ENCODE assay signal across 16 cellular contexts in the genomic region with DNA sequence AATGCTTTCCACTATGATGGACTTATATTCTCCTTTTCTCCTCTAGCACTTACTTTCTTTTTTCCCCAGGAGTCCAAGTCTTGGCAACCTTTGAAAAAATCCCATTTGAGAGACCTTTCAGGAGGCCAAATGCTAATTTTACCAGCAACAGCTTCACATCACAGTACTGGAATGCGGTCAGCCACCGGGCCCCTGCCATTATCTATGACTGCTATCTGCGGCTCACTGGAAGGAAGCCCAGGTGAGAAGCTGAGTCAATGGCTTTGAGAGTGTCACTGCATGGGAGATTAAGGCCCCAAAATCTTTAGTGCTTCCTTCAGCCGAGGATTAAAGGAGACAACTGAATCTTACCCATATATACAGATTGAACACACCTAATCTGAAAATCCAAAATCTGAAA.
DNase-seq lines count a peak whose midpoint lies in the region; ATAC-seq and TF ChIP-seq lines count a peak whose summit lies in the region.
"Had no signal": no experiment of that assay in that cellular context is flagged by ENCODE, and none has a peak within 500 bp of the region (broad histone marks: within the 10 kb centered on the region; RNA-seq: fewer than 3 reads in every experiment).

No MANE protein-coding gene starts in this region.

- ATAC-seq in psoas muscle (peak; percentile 57 to 75 (median 68)), mucosa of descending colon (no peak)

- peaks cover 34% of the 10 kb centered on the region for H3K4me1 ChIP-seq in left ventricle myocardium inferior
- peaks cover 12% of the 10 kb centered on the region for H3K4me1 ChIP-seq in psoas muscle
- no peaks in the 10 kb centered on the region for H3K4me1 ChIP-seq in testis
- H3K4me1 ChIP-seq in mucosa of descending colon (ENCODE audit: low read depth), result no peaks in the 10 kb centered on the region
- H3K4me1 ChIP-seq: HAP-1, lower lobe of right lung, prostate gland had no signal

- H3K36me3 ChIP-seq in H7 (replicated peaks; ENCODE audit: control insufficient read depth, insufficient read depth, low read length) (no peaks in the 10 kb centered on the region), left ventricle myocardium inferior (peaks cover 4% of the 10 kb centered on the region), psoas muscle (ENCODE audit: insufficient read depth in 1 of 2, low read depth in 1 of 2) (no peaks in the 10 kb centered on the region), testis (ENCODE audit: low read depth, missing control alignments) (no peaks in the 10 kb centered on the region), mucosa of descending colon (ENCODE audit: low read depth) (no peaks in the 10 kb centered on the region)
- H3K36me3 ChIP-seq: HAP-1, prostate gland had no signal

- no peak for TF ChIP-seq CTCF in astrocyte of the spinal cord (IDR thresholded peaks at IDR 0.05; ENCODE audit: low read depth, low read length)
- no peak for TF ChIP-seq CTCF in left ventricle myocardium inferior (IDR thresholded peaks at IDR 0.05; ENCODE audit: borderline replicate concordance)
- no peak for TF ChIP-seq CTCF in psoas muscle (IDR thresholded peaks at IDR 0.05)
- no peak for TF ChIP-seq CTCF in testis (IDR thresholded peaks at IDR 0.05)
- TF ChIP-seq CTCF in mucosa of descending colon (IDR thresholded peaks at IDR 0.05), result no peak

- H3K4me3 ChIP-seq in H7 (ENCODE audit: insufficient read depth, low read depth, low read length) (no peak overlapping the region), astrocyte of the spinal cord (ENCODE audit: low read depth, low read length) (no peak overlapping the region), left ventricle myocardium inferior (peak overlapping the region; percentile 49), psoas muscle (no peak overlapping the region), testis (no peak overlapping the region), mucosa of descending colon (no peak overlapping the region)
- H3K4me3 ChIP-seq: HAP-1, lower lobe of right lung, prostate gland had no signal

- no peak for TF ChIP-seq POLR2A in testis (IDR thresholded peaks at IDR 0.05)

- in situ Hi-C loops in astrocyte of the spinal cord (cut with HindIII; ENCODE audit: low sequenced_read_pairs), result no loop called here

- DNase-seq in H7 (peak; percentile 17), astrocyte of the spinal cord (ENCODE audit: low read depth, low spot score) (peak; percentile 84), left ventricle myocardium inferior (peak; percentile 51), psoas muscle (peak; percentile 22 to 55), NCI-H187 treated with DMSO at 0.1 percent for 48 hours (lab: John Stamatoyannopoulos, UW) (no peak), DMS79 treated with DMSO at 0.1 percent for 48 hours (lab: John Stamatoyannopoulos, UW) (no peak), testis (no peak), mucosa of descending colon (no peak)
- DNase-seq: activated CD4-positive, alpha-beta T cell treated with anti-CD3 and anti-CD28 coated beads, Interleukin-2, amount 10 ng/mL, durations not matched to agents 24 days and 14 days; CD8-positive, alpha-beta T cell; lower lobe of right lung; NCI-H1417; NCI-H748 treated with DMSO at 0.1 percent for 48 hours; SW 1271 had no signal

- 8 to 17% (median 12%) methylated on average over 4 of the region's 4 CpGs for WGBS in psoas muscle, 3 donors
- WGBS in testis, 2 donors, result 55 to 66% methylated on average over 4 of the region's 4 CpGs

- peak overlapping the region; percentile 85 for H3K27ac ChIP-seq in left ventricle myocardium inferior (replicated peaks)
- no peak overlapping the region for H3K27ac ChIP-seq in psoas muscle
- no peak overlapping the region for H3K27ac ChIP-seq in testis
- H3K27ac ChIP-seq: lower lobe of right lung, prostate gland had no signal

- intact Hi-C loops in left ventricle myocardium inferior (cut with micrococcal nuclease), result loop anchor here (5.0 kb wide), 1 partner anchor 244 kb away; no protein-coding TSS in a partner anchor
- intact Hi-C loops in psoas muscle (cut with DNase I), result loop anchor here (2.0 to 5.0 kb wide), 2 partner anchors 244 kb away; no protein-coding TSS in a partner anchor
- intact Hi-C loops in testis (cut with DNase I; ENCODE audit: low total_unique reads), result no loop called here
- intact Hi-C loops in mucosa of descending colon (cut with DNase I, micrococcal nuclease), result loop anchor here (10.0 kb wide), 2 partner anchors 232 to 252 kb away; no protein-coding TSS in a partner anchor

- no peaks in the 10 kb centered on the region for H3K9me3 ChIP-seq in left ventricle myocardium inferior (replicated peaks)
- H3K9me3 ChIP-seq in psoas muscle, result no peaks in the 10 kb centered on the region
- H3K9me3 ChIP-seq in testis, result no peaks in the 10 kb centered on the region
- H3K9me3 ChIP-seq in mucosa of descending colon, result no peaks in the 10 kb centered on the region
- H3K9me3 ChIP-seq: HAP-1, lower lobe of right lung, prostate gland had no signal

- H3K27me3 ChIP-seq in H7 (ENCODE audit: control insufficient read depth, insufficient read depth, low read length), result no peaks in the 10 kb centered on the region
- no peaks in the 10 kb centered on the region for H3K27me3 ChIP-seq in left ventricle myocardium inferior (ENCODE audit: low read depth)
- no peaks in the 10 kb centered on the region for H3K27me3 ChIP-seq in psoas muscle (ENCODE audit: insufficient read depth in 3 of 3, low read length in 2 of 3)
- H3K27me3 ChIP-seq in testis, result no peaks in the 10 kb centered on the region

Comparison
In these comparisons a context has a peak if more than half of its experiments do, and no peak if none do; other contexts are left out.
1. DNase-seq: peak in H7 (single experiment), astrocyte of the spinal cord (single experiment), left ventricle myocardium inferior (single experiment) and psoas muscle (2 of 2); none in NCI-H187 treated with DMSO at 0.1 percent for 48 hours (single experiment), DMS79 treated with DMSO at 0.1 percent for 48 hours (single experiment), testis (single experiment) and mucosa of descending colon (0 of 3).